Comparison of ENCODE assay signal across 1 cellular context in the genomic region with DNA sequence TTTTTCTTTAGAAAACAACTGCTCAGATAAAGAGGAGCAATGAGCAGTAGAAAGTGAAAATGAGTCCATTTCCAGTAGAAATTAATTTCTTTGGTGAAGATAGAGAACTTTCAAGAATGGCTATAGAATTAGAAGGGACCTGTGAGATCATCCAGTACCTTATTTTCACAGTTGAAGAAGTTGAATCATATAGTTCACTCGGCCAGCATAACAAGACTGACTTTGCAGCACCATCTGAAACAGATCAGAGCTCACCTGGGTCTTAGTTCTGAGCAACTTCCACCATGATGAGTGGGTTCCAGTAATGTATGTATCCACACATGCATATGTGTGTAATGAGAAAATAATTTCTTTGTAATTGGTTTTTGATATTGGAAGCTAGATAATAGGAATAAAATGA.
TF ChIP-seq lines count a peak whose summit lies in the region.

No MANE protein-coding gene starts in this region.

TF ChIP-seq in GM12878, 131 proteins besides CTCF, POLR2A, EP300 and RAD21 (continued from another document):
- TF ChIP-seq NKRF (conservative IDR thresholded peaks at IDR 0.05) (no peak), MTA2 (IDR thresholded peaks at IDR 0.05; ENCODE audit: low read depth) (no peak), GABPA (IDR thresholded peaks at IDR 0.05; ENCODE audit: low read depth) (no peak)
